Comparison of ENCODE assay signal across 17 cellular contexts in the genomic region with DNA sequence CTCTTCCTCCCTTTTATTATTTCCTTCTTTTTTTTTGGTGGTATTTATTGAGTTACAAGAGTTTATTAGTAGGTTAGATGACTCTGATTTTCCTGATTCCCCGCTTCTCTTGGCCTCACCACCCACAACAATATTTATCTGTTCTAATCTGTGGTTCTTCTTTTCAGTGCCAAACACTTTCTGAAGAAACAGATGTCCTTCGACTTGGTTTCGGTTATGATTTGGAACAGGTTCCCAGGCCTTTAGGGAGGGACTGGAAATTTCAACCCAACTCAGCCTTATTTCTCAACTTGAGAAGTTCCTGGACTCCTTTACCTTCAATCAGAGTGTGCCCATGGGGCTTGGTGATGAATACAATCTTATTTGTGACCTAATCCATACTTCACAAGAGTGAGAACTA.
DNase-seq lines count a peak whose midpoint lies in the region; ATAC-seq, FAIRE-seq and TF ChIP-seq lines count a peak whose summit lies in the region.
"Had no signal": no experiment of that assay in that cellular context is flagged by ENCODE, and none has a peak within 500 bp of the region (broad histone marks: within the 10 kb centered on the region; RNA-seq: fewer than 3 reads in every experiment).

No MANE protein-coding gene starts in this region.

- peak overlapping the region; percentile 97 for H3K27ac ChIP-seq in caudate nucleus (ENCODE audit: low read depth, low read length)
- peak overlapping the region; percentile 90 for H3K27ac ChIP-seq in psoas muscle
- H3K27ac ChIP-seq in mesendoderm (ENCODE audit: low read depth, low read length), result no peak overlapping the region

- H3K4me1 ChIP-seq in psoas muscle, result peaks cover 60% of the 10 kb centered on the region
- H3K4me1 ChIP-seq in mesendoderm (ENCODE audit: control insufficient read depth, low read depth, low read length), result peaks cover 14% of the 10 kb centered on the region

- H4K8ac ChIP-seq in mesendoderm (ENCODE audit: low read depth, low read length), result no peak overlapping the region

- no peak overlapping the region for H2BK120ac ChIP-seq in mesendoderm (ENCODE audit: low read depth, low read length)

- H3K4me3 ChIP-seq in LNCaP clone FGC (ENCODE audit: low read depth, low read length) (peak overlapping the region; percentile 89), psoas muscle (peak overlapping the region; percentile 90), mesendoderm (ENCODE audit: low read length) (no peak overlapping the region)

- DNase-seq in LNCaP clone FGC (ENCODE audit: low read depth) (no peak), caudate nucleus (lab: John Stamatoyannopoulos, UW) (no peak), psoas muscle (no peak), NCI-H524 (lab: John Stamatoyannopoulos, UW) (no peak), mesendoderm (no peak)
- no peak for DNase-seq in activated naive CD4-positive, alpha-beta T cell (lab: John Stamatoyannopoulos, UW)
- DNase-seq: activated CD4-positive, alpha-beta T cell treated with anti-CD3 and anti-CD28 coated beads for 1 hour; activated T-cell treated with anti-CD3 and anti-CD28 coated beads, Interleukin-2, amount 50 U/mL, for 72 hours; CD4-positive, CD25-positive, alpha-beta regulatory T cell; DMS79 treated with DMSO at 0.1 percent for 48 hours; glutamatergic neuron; NCI-H187; NCI-H345; stimulated activated naive CD4-positive, alpha-beta T cell treated with Interleukin-2 at 50 U/mL for 16 hours; T1000 had no signal

- no peak overlapping the region for H3K18ac ChIP-seq in mesendoderm (ENCODE audit: low read length)

- H3K4me2 ChIP-seq in mesendoderm (ENCODE audit: low read length), result no peak overlapping the region

- H4K5ac ChIP-seq in mesendoderm (ENCODE audit: low read length), result no peak overlapping the region

- no peak overlapping the region for H3K56ac ChIP-seq in mesendoderm (ENCODE audit: low read length)

- no peaks in the 10 kb centered on the region for H3K36me3 ChIP-seq in psoas muscle (ENCODE audit: insufficient read depth in 1 of 2, low read depth in 1 of 2)
- no peaks in the 10 kb centered on the region for H3K36me3 ChIP-seq in mesendoderm (ENCODE audit: control insufficient read depth, insufficient read depth, low read length)

- ATAC-seq in psoas muscle, result no peak
- no peak for ATAC-seq in GM18867 (IDR thresholded peaks at IDR 0.05; ENCODE audit: unreplicated experiment)
- ATAC-seq: activated T-cell treated with anti-CD3 and anti-CD28 coated beads, Interleukin-2, amount 50 U/mL, for 72 hours had no signal

- no peaks in the 10 kb centered on the region for H3K79me1 ChIP-seq in mesendoderm (ENCODE audit: low read length)

- no peak overlapping the region for H3K9ac ChIP-seq in mesendoderm (ENCODE audit: low read length)

- H3K27me3 ChIP-seq in psoas muscle (ENCODE audit: insufficient read depth in 3 of 3, low read length in 2 of 3) (no peaks in the 10 kb centered on the region), mesendoderm (ENCODE audit: insufficient read depth, low read length, poor library complexity) (peaks cover 15% of the 10 kb centered on the region)

- 12 to 16% (median 14%) methylated on average over 3 of the region's 3 CpGs for WGBS in psoas muscle, 3 donors
- no CpG with 5 or more reads among the region's 3 CpGs for WGBS in mesendoderm (ENCODE audit: extremely low coverage, insufficient coverage, low lambda C conversion rate)

- H3K4ac ChIP-seq in mesendoderm (ENCODE audit: low read depth, low read length), result no peak overlapping the region

- no peaks in the 10 kb centered on the region for H3K79me2 ChIP-seq in mesendoderm (ENCODE audit: control insufficient read depth, insufficient read depth, low read length)

- H2BK5ac ChIP-seq in mesendoderm (ENCODE audit: low read length), result no peak overlapping the region

- no peak overlapping the region for H3K23ac ChIP-seq in mesendoderm (ENCODE audit: low read length)

- TF ChIP-seq CTCF in LNCaP clone FGC (IDR thresholded peaks at IDR 0.05; ENCODE audit: control insufficient read depth, extremely low read depth, insufficient read depth) (no peak), psoas muscle (IDR thresholded peaks at IDR 0.05) (no peak)

- FAIRE-seq in A204.1 (lab: Jason Lieb, UNC), result peak; percentile 98

- intact Hi-C loops in psoas muscle (cut with DNase I), result loop anchor here (5.0 to 10.0 kb wide), 3 partner anchors 52 to 280 kb away; no protein-coding TSS in a partner anchor

- H3K9me3 ChIP-seq in psoas muscle, result no peaks in the 10 kb centered on the region

- no peak overlapping the region for H2BK15ac ChIP-seq in mesendoderm (replicated peaks; ENCODE audit: low read depth)

- H2AK5ac ChIP-seq in mesendoderm (ENCODE audit: low read length), result no peak overlapping the region
